ENCODE assay signal across 8 cellular contexts in genomic region chr2:12501469-12502147, GRCh38.
DNase-seq lines count a peak whose midpoint lies in the region; ATAC-seq and TF ChIP-seq lines count a peak whose summit lies in the region.

No MANE protein-coding gene starts in this region.

- H3K4me3 ChIP-seq in mammary epithelial cell (replicated peaks in 1 of 3; ENCODE audit: insufficient read depth in 1 of 3, low read depth in 2 of 3, low read length in 3 of 3) (no peak overlapping the region), right atrium auricular region (no peak overlapping the region), subcutaneous abdominal adipose tissue (ENCODE audit: low read depth in 1 of 5, low read length in 5 of 5) (no peak overlapping the region)

- H3K4me2 ChIP-seq in mammary epithelial cell (ENCODE audit: insufficient read depth, low read depth, low read length): no peak overlapping the region

- H3K27ac ChIP-seq in mammary epithelial cell (ENCODE audit: insufficient read depth, low read depth, low read length) (no peak overlapping the region), right atrium auricular region (peak overlapping the region in 1 of 2 donors; percentile 5), subcutaneous abdominal adipose tissue (ENCODE audit: low read depth, low read length) (peak overlapping the region; percentile 25)

- H3K9me3 ChIP-seq in mammary epithelial cell (replicated peaks; ENCODE audit: insufficient read depth, low read length) (no peaks in the 10 kb centered on the region), right atrium auricular region (no peaks in the 10 kb centered on the region), subcutaneous abdominal adipose tissue (ENCODE audit: control insufficient read depth in 5 of 5, low read length in 5 of 5) (no peaks in the 10 kb centered on the region)

- H3K36me3 Mint-ChIP-seq in MCF 10A (ENCODE audit: insufficient read depth, unreplicated experiment) (no peaks in the 10 kb centered on the region), osteocyte (ENCODE audit: unreplicated experiment) (no peaks in the 10 kb centered on the region)
- H3K36me3 Mint-ChIP-seq in activated CD4-positive, alpha-beta memory T cell treated with anti-CD3 and anti-CD28 coated beads, Interleukin-2, amount 10 ng/mL, durations not matched to agents 7 days and 5 days (ENCODE audit: low read depth): peaks cover 30% of the 10 kb centered on the region

- POLR2A ChIA-PET in MCF 10A (lab: Yijun Ruan, JAX): interaction anchor here (1.2 kb wide), 1 partner anchor 215 kb away, joined by 3 read pairs; the partner anchor contains the start of gene TRIB2
- POLR2A ChIA-PET in activated CD4-positive, alpha-beta memory T cell treated with anti-CD3 and anti-CD28 coated beads, Interleukin-2, amount 10 ng/mL, durations not matched to agents 7 days and 5 days (lab: Charles Lee): interaction anchor here (0.8 to 6.2 kb wide), 25 partner anchors 8 to 355 kb away, joined by 3 to 94 read pairs (median 5); partner anchors contain the start of gene TRIB2

- no peaks in the 10 kb centered on the region for H4K20me1 ChIP-seq in mammary epithelial cell (ENCODE audit: insufficient read depth, low read length)

- 68% methylated on average over 4 of the region's 4 CpGs for WGBS in mammary epithelial cell (ENCODE audit: low coverage, missing lambda C conversion rate)

- in situ Hi-C loops in mammary epithelial cell (cut with MboI; ENCODE audit: low sequenced_read_pairs in 2 of 2): no loop called here

- H3K27me3 Mint-ChIP-seq in MCF 10A (ENCODE audit: insufficient read depth, unreplicated experiment): no peaks in the 10 kb centered on the region
- no peaks in the 10 kb centered on the region for H3K27me3 Mint-ChIP-seq in activated CD4-positive, alpha-beta memory T cell treated with anti-CD3 and anti-CD28 coated beads, Interleukin-2, amount 10 ng/mL, durations not matched to agents 7 days and 5 days
- H3K27me3 Mint-ChIP-seq in osteocyte (ENCODE audit: unreplicated experiment): no peaks in the 10 kb centered on the region

- dilution Hi-C loops in mammary epithelial cell (cut with HindIII; ENCODE audit: low sequenced_read_pairs): no loop called here

- H3K27ac Mint-ChIP-seq in MCF 10A (ENCODE audit: low read depth, unreplicated experiment) (no peak overlapping the region), osteocyte (ENCODE audit: unreplicated experiment) (no peak overlapping the region)
- peak overlapping the region; percentile 89 for H3K27ac Mint-ChIP-seq in activated CD4-positive, alpha-beta memory T cell treated with anti-CD3 and anti-CD28 coated beads, Interleukin-2, amount 10 ng/mL, durations not matched to agents 7 days and 5 days

- H3K4me1 ChIP-seq in mammary epithelial cell (ENCODE audit: insufficient read depth, low read length): peaks cover 29% of the 10 kb centered on the region
- H3K4me1 ChIP-seq in right atrium auricular region: peaks cover 0 to 23% of the 10 kb centered on the region in 2 donors
- H3K4me1 ChIP-seq in subcutaneous abdominal adipose tissue (ENCODE audit: control insufficient read depth in 5 of 5, insufficient read depth in 5 of 5, low read length in 5 of 5): peaks cover 0 to 15% (median 0%) of the 10 kb centered on the region in 5 donors

- H3K9me3 Mint-ChIP-seq in MCF 10A (ENCODE audit: unreplicated experiment): no peaks in the 10 kb centered on the region
- H3K9me3 Mint-ChIP-seq in activated CD4-positive, alpha-beta memory T cell treated with anti-CD3 and anti-CD28 coated beads, Interleukin-2, amount 10 ng/mL, durations not matched to agents 7 days and 5 days: peaks cover 4% of the 10 kb centered on the region
- H3K9me3 Mint-ChIP-seq in osteocyte (ENCODE audit: unreplicated experiment): peaks cover 6% of the 10 kb centered on the region

- H3K36me3 ChIP-seq in mammary epithelial cell (ENCODE audit: insufficient read depth, low read length) (no peaks in the 10 kb centered on the region), right atrium auricular region (no peaks in the 10 kb centered on the region), subcutaneous abdominal adipose tissue (ENCODE audit: control insufficient read depth in 5 of 5, insufficient read depth in 5 of 5, low read length in 5 of 5) (no peaks in the 10 kb centered on the region)

- DNase-seq in mammary epithelial cell (peak; percentile 30), MCF 10A (ENCODE audit: unreplicated experiment) (no peak), right atrium auricular region (ENCODE audit: low spot score) (peak; percentile 72), osteocyte (ENCODE audit: extremely low spot score, unreplicated experiment) (no peak), NCI-H2029 (lab: John Stamatoyannopoulos, UW) (no peak)
- peak; percentile 90 for DNase-seq in activated CD4-positive, alpha-beta memory T cell treated with anti-CD3 and anti-CD28 coated beads, Interleukin-2, amount 10 ng/mL, durations not matched to agents 7 days and 5 days

- intact Hi-C loops in mammary epithelial cell (cut with micrococcal nuclease) (no loop called here), MCF 10A (cut with micrococcal nuclease) (no loop called here)

- TF ChIP-seq CTCF in mammary epithelial cell (conservative IDR thresholded peaks at IDR 0.05 in 1 of 2, IDR thresholded peaks at IDR 0.05 in 1 of 2; ENCODE audit: extremely low read depth in 1 of 2, insufficient read depth in 1 of 2, low read depth in 1 of 2, low read length in 2 of 2) (no peak), MCF 10A (IDR thresholded peaks at IDR 0.05; ENCODE audit: unreplicated experiment) (no peak), right atrium auricular region (IDR thresholded peaks at IDR 0.05) (no peak), osteocyte (IDR thresholded peaks at IDR 0.05) (no peak)

- H3K27me3 ChIP-seq in mammary epithelial cell (ENCODE audit: insufficient read depth, low read length) (no peaks in the 10 kb centered on the region), right atrium auricular region (no peaks in the 10 kb centered on the region), subcutaneous abdominal adipose tissue (ENCODE audit: control insufficient read depth in 5 of 5, insufficient read depth in 4 of 5, low read length in 5 of 5) (no peaks in the 10 kb centered on the region)

- H3K9ac ChIP-seq in mammary epithelial cell (ENCODE audit: insufficient read depth, low read length): no peak overlapping the region
- no peak overlapping the region for H3K9ac ChIP-seq in subcutaneous abdominal adipose tissue (ENCODE audit: low read length in 5 of 5)

- H3K4me1 Mint-ChIP-seq in MCF 10A (ENCODE audit: insufficient read depth, unreplicated experiment): peaks cover 29% of the 10 kb centered on the region
- peaks cover 96% of the 10 kb centered on the region for H3K4me1 Mint-ChIP-seq in activated CD4-positive, alpha-beta memory T cell treated with anti-CD3 and anti-CD28 coated beads, Interleukin-2, amount 10 ng/mL, durations not matched to agents 7 days and 5 days
- H3K4me1 Mint-ChIP-seq in osteocyte (ENCODE audit: unreplicated experiment): peaks cover 18% of the 10 kb centered on the region

- BruUV-seq in mammary epithelial cell (replicated peaks; lab: Mats Ljungman, UMichigan) (no TSS peak), MCF 10A (replicated peaks; lab: Mats Ljungman, UMichigan) (no TSS peak)

- no peaks in the 10 kb centered on the region for H3K79me2 ChIP-seq in mammary epithelial cell (ENCODE audit: insufficient read depth, low read length)

- H3K4me3 Mint-ChIP-seq in MCF 10A (ENCODE audit: unreplicated experiment) (no peak overlapping the region), osteocyte (ENCODE audit: unreplicated experiment) (no peak overlapping the region)
- H3K4me3 Mint-ChIP-seq in activated CD4-positive, alpha-beta memory T cell treated with anti-CD3 and anti-CD28 coated beads, Interleukin-2, amount 10 ng/mL, durations not matched to agents 7 days and 5 days: peak overlapping the region; percentile 28

- no peak overlapping the region for H2AFZ ChIP-seq in mammary epithelial cell (ENCODE audit: low read depth, low read length)

- CTCF ChIA-PET in mammary epithelial cell (lab: Charles Lee; ENCODE audit: low non-redundant PET) (no interaction called here), MCF 10A (lab: Yijun Ruan, JAX) (interaction anchor here (0.6 to 1.6 kb wide), 3 partner anchors 215 to 806 kb away, joined by 3 to 8 read pairs (median 3); partner anchors contain the start of gene TRIB2)
- CTCF ChIA-PET in activated CD4-positive, alpha-beta memory T cell treated with anti-CD3 and anti-CD28 coated beads, Interleukin-2, amount 10 ng/mL, durations not matched to agents 7 days and 5 days (lab: Charles Lee): interaction anchor here (0.6 to 5.3 kb wide), 11 partner anchors 8 to 505 kb away, joined by 3 to 52 read pairs (median 7); partner anchors contain the start of gene TRIB2

- peak; percentile 92 for ATAC-seq in HG03460 (IDR thresholded peaks at IDR 0.05; ENCODE audit: unreplicated experiment)

Comparison
In these comparisons a context has a peak if more than half of its experiments do, and no peak if none do; other contexts are left out.
1. DNase-seq: peak in mammary epithelial cell (single experiment), activated CD4-positive, alpha-beta memory T cell treated with anti-CD3 and anti-CD28 coated beads, Interleukin-2, amount 10 ng/mL, durations not matched to agents 7 days and 5 days (single experiment) and right atrium auricular region (single experiment); none in MCF 10A (single experiment), osteocyte (single experiment) and NCI-H2029 (single experiment).